Comparison of ENCODE assay signal across 2 cellular contexts in the genomic region with DNA sequence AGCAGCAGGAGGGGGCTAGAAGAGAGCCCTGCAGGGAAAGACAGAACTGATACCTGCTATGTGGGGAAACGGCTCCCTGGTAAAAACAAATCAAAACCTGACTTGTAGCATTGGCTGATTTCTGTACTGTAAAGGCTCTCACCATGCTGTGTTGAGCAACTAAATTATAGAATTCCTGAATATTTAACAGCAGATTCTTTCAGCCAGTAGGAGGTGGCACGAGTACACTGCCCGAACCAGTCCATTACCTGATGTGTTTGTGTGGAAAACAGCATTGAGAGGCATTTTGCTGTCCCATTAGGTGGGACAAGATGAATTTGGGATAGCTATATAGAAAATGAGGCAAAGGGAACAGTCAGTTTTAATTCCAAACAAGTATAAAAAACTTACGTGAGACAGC.
TF ChIP-seq lines count a peak whose summit lies in the region.

No MANE protein-coding gene starts in this region.

TF ChIP-seq in IMR-90, 13 proteins besides CTCF, POLR2A, EP300 and RAD21 (continued from another document):
- TF ChIP-seq, protein P1, sequence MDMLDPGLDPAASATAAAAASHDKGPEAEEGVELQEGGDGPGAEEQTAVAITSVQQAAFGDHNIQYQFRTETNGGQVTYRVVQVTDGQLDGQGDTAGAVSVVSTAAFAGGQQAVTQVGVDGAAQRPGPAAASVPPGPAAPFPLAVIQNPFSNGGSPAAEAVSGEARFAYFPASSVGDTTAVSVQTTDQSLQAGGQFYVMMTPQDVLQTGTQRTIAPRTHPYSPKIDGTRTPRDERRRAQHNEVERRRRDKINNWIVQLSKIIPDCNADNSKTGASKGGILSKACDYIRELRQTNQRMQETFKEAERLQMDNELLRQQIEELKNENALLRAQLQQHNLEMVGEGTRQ (IDR thresholded peaks at IDR 0.05; ENCODE audit: low read depth, low read length) = no peak

TF ChIP-seq in neural cell, 6 proteins besides CTCF, POLR2A, EP300 and RAD21:
- TF ChIP-seq, protein P2, sequence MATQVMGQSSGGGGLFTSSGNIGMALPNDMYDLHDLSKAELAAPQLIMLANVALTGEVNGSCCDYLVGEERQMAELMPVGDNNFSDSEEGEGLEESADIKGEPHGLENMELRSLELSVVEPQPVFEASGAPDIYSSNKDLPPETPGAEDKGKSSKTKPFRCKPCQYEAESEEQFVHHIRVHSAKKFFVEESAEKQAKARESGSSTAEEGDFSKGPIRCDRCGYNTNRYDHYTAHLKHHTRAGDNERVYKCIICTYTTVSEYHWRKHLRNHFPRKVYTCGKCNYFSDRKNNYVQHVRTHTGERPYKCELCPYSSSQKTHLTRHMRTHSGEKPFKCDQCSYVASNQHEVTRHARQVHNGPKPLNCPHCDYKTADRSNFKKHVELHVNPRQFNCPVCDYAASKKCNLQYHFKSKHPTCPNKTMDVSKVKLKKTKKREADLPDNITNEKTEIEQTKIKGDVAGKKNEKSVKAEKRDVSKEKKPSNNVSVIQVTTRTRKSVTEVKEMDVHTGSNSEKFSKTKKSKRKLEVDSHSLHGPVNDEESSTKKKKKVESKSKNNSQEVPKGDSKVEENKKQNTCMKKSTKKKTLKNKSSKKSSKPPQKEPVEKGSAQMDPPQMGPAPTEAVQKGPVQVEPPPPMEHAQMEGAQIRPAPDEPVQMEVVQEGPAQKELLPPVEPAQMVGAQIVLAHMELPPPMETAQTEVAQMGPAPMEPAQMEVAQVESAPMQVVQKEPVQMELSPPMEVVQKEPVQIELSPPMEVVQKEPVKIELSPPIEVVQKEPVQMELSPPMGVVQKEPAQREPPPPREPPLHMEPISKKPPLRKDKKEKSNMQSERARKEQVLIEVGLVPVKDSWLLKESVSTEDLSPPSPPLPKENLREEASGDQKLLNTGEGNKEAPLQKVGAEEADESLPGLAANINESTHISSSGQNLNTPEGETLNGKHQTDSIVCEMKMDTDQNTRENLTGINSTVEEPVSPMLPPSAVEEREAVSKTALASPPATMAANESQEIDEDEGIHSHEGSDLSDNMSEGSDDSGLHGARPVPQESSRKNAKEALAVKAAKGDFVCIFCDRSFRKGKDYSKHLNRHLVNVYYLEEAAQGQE (IDR thresholded peaks at IDR 0.05; ENCODE audit: borderline replicate concordance) = no peak
- TF ChIP-seq EZH2 (IDR thresholded peaks at IDR 0.05; ENCODE audit: borderline replicate concordance, insufficient read depth, low read length, poor library complexity, severe bottlenecking) (no peak), MXI1 (conservative IDR thresholded peaks at IDR 0.05; ENCODE audit: poor library complexity, severe bottlenecking) (no peak), POLR2AphosphoS5 (IDR thresholded peaks at IDR 0.05) (no peak), SMC3 (conservative IDR thresholded peaks at IDR 0.05; ENCODE audit: poor library complexity) (no peak)
